Comparison of ENCODE assay signal across 8 cellular contexts in the genomic region with DNA sequence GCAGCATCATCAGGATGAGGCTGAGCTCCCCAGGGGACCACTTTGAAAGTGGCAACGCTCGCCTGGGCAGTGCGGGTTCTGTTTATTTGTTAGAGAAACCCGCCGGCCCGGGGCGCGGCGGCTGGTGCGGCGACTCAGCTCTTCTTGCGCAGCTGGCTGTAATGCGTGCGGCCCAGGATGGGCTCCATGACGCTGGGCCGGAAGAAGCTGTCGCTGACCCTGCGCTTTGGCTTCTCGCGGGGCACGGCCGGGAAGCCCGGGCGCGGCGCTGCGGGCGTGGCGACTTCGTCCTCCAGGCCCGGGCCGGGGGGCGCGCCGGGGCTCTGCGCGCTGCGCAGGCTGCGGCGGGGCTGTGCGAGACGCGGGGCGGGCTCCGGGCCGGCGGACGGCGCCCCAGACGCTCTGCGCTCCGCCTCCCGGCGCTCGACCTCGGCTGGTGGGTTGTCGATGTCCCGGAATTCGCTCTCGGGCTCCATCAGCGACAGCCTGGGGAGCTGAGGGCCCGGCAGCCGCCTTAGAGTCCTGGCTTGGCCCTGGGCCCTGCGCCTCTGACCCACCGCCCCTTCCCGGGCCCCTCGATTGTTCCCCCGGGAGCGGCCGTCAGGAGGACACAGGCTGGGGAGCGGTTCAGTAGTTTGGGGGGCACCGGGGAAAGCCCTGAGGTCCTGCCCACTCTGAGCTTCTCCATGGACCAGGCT. TPM values are rescaled to one million over a fixed set of nuclear protein-coding genes. Genes with fewer than 3 reads are reported as not detected.
DNase-seq lines count a peak whose midpoint lies in the region; ATAC-seq lines count a peak whose summit lies in the region.

No MANE protein-coding gene starts in this region.

- no peak overlapping the region for H3K27ac Mint-ChIP-seq in activated T-cell treated with anti-CD3 and anti-CD28 coated beads, Interleukin-2, amount 50 U/mL, for 24 hours

- H3K4me1 Mint-ChIP-seq in activated T-cell treated with anti-CD3 and anti-CD28 coated beads, Interleukin-2, amount 50 U/mL, for 4 hours (ENCODE audit: low read depth): peaks cover 3% of the 10 kb centered on the region
- peaks cover 1% of the 10 kb centered on the region for H3K4me1 Mint-ChIP-seq in activated T-cell treated with anti-CD3 and anti-CD28 coated beads, Interleukin-2, amount 50 U/mL, for 24 hours (ENCODE audit: low read depth)

- no peak overlapping the region for H3K4me3 Mint-ChIP-seq in activated T-cell treated with anti-CD3 and anti-CD28 coated beads, Interleukin-2, amount 50 U/mL, for 4 hours
- no peak overlapping the region for H3K4me3 Mint-ChIP-seq in activated T-cell treated with anti-CD3 and anti-CD28 coated beads, Interleukin-2, amount 50 U/mL, for 24 hours

- no peaks in the 10 kb centered on the region for H3K36me3 Mint-ChIP-seq in activated T-cell treated with anti-CD3 and anti-CD28 coated beads, Interleukin-2, amount 50 U/mL, for 4 hours (ENCODE audit: insufficient read depth)
- no peaks in the 10 kb centered on the region for H3K36me3 Mint-ChIP-seq in activated T-cell treated with anti-CD3 and anti-CD28 coated beads, Interleukin-2, amount 50 U/mL, for 24 hours (ENCODE audit: low read depth)

- no peak for DNase-seq in activated T-cell treated with anti-CD3 and anti-CD28 coated beads, Interleukin-2, amount 50 U/mL, for 4 hours
- no peak for DNase-seq in activated T-cell treated with anti-CD3 and anti-CD28 coated beads, Interleukin-2, amount 50 U/mL, for 24 hours
- DNase-seq in RPMI7951 (ENCODE audit: low read depth): peak; percentile 78
- peak; percentile 43 for DNase-seq in mucosa of gallbladder (ENCODE audit: low spot score)
- DNase-seq in SJCRH30: no peak
- DNase-seq in activated effector memory CD4-positive, alpha-beta T cell treated with Interleukin-2 at 50 U/mL for 16 hours: no peak

- no peaks in the 10 kb centered on the region for H3K9me3 Mint-ChIP-seq in activated T-cell treated with anti-CD3 and anti-CD28 coated beads, Interleukin-2, amount 50 U/mL, for 4 hours
- no peaks in the 10 kb centered on the region for H3K9me3 Mint-ChIP-seq in activated T-cell treated with anti-CD3 and anti-CD28 coated beads, Interleukin-2, amount 50 U/mL, for 24 hours

- peaks cover 26% of the 10 kb centered on the region for H3K27me3 Mint-ChIP-seq in activated T-cell treated with anti-CD3 and anti-CD28 coated beads, Interleukin-2, amount 50 U/mL, for 4 hours (ENCODE audit: low read depth)
- H3K27me3 Mint-ChIP-seq in activated T-cell treated with anti-CD3 and anti-CD28 coated beads, Interleukin-2, amount 50 U/mL, for 24 hours: peaks cover 38% of the 10 kb centered on the region

- peaks cover 4% of the 10 kb centered on the region; the same call in 1 of the 2 replicates for H3K4me1 ChIP-seq in SJCRH30

- peak; percentile 72 for ATAC-seq in activated T-cell treated with anti-CD3 and anti-CD28 coated beads, Interleukin-2, amount 50 U/mL, for 4 hours
- ATAC-seq in esophagus mucosa (peak; percentile 54), HG03135 (IDR thresholded peaks at IDR 0.05; ENCODE audit: unreplicated experiment) (no peak)

- no peak overlapping the region for H3K27ac ChIP-seq in SJCRH30

- no peaks in the 10 kb centered on the region for H3K9me3 ChIP-seq in SJCRH30 (replicated peaks)

- H3K4me3 ChIP-seq in SJCRH30: no peak overlapping the region

- H3K27me3 ChIP-seq in SJCRH30: 0 out of 2 replicates have a peak, but pooled peaks cover 4% of the 10 kb centered on the region

- no peaks in the 10 kb centered on the region for H3K36me3 ChIP-seq in SJCRH30

RNA-seq across cellular contexts. Expression of gene KIF7, which starts 10.3 kb away (rescaled TPM):
- total RNA-seq in activated T-cell treated with anti-CD3 and anti-CD28 coated beads, Interleukin-2, amount 50 U/mL, for 4 hours: 1 to 10 TPM; 2.2 to 3.2 (median 2.6) TPM
- total RNA-seq in RPMI7951 (2014; rRNA removed; shearing (Covaris generic)): 2.9 and 4.7 TPM in 2 replicates
- total RNA-seq in esophagus mucosa: 0.60 TPM
- total RNA-seq in mucosa of gallbladder: 6.1 TPM
- total RNA-seq in SJCRH30 (2014; rRNA removed; shearing (Covaris generic)): 5.0 TPM in 2 replicates

RNA-seq across cellular contexts. Expression of gene PLIN1, which starts 13.6 kb away (rescaled TPM):
- total RNA-seq in activated T-cell treated with anti-CD3 and anti-CD28 coated beads, Interleukin-2, amount 50 U/mL, for 4 hours: under 1 TPM in 2 of 3 donors, not detected in 1; 0.13 to 0.45 TPM
- total RNA-seq in RPMI7951 (2014; rRNA removed; shearing (Covaris generic)): 0.20 TPM in 1 of 2 replicates, not detected in the other
- total RNA-seq in esophagus mucosa (0.32 TPM), mucosa of gallbladder (0.89 TPM)
- total RNA-seq in SJCRH30 (2014; rRNA removed; shearing (Covaris generic)): not detected in 2 replicates

RNA-seq across cellular contexts. Expression of gene PEX11A, which starts 25.0 kb away (rescaled TPM):
- total RNA-seq in activated T-cell treated with anti-CD3 and anti-CD28 coated beads, Interleukin-2, amount 50 U/mL, for 4 hours: 1 to 10 TPM; 1.0 to 1.8 (median 1.4) TPM
- total RNA-seq in RPMI7951 (2014; rRNA removed; shearing (Covaris generic)): 12.6 and 15.9 TPM in 2 replicates
- 3.5 TPM for total RNA-seq in esophagus mucosa
- 13.7 TPM for total RNA-seq in mucosa of gallbladder
- total RNA-seq in SJCRH30 (2014; rRNA removed; shearing (Covaris generic)): 1.4 and 2.0 TPM in 2 replicates

RNA-seq across cellular contexts. Expression of gene WDR93, which starts 25.0 kb away (rescaled TPM):
- total RNA-seq in activated T-cell treated with anti-CD3 and anti-CD28 coated beads, Interleukin-2, amount 50 U/mL, for 4 hours: not detected
- 0.10 and 0.48 TPM in 2 replicates for total RNA-seq in RPMI7951 (2014; rRNA removed; shearing (Covaris generic))
- total RNA-seq in esophagus mucosa (not detected), mucosa of gallbladder (0.49 TPM)
- not detected in 2 replicates for total RNA-seq in SJCRH30 (2014; rRNA removed; shearing (Covaris generic))

Comparison
In these comparisons a context has a peak if more than half of its experiments do, and no peak if none do; other contexts are left out.
1. DNase-seq: peak in RPMI7951 (single experiment) and mucosa of gallbladder (single experiment); none in activated T-cell treated with anti-CD3 and anti-CD28 coated beads, Interleukin-2, amount 50 U/mL, for 4 hours (single experiment), activated T-cell treated with anti-CD3 and anti-CD28 coated beads, Interleukin-2, amount 50 U/mL, for 24 hours (single experiment), SJCRH30 (0 of 2) and activated effector memory CD4-positive, alpha-beta T cell treated with Interleukin-2 at 50 U/mL for 16 hours (single experiment).